Comparison of ENCODE assay signal across 1 cellular context in the genomic region with DNA sequence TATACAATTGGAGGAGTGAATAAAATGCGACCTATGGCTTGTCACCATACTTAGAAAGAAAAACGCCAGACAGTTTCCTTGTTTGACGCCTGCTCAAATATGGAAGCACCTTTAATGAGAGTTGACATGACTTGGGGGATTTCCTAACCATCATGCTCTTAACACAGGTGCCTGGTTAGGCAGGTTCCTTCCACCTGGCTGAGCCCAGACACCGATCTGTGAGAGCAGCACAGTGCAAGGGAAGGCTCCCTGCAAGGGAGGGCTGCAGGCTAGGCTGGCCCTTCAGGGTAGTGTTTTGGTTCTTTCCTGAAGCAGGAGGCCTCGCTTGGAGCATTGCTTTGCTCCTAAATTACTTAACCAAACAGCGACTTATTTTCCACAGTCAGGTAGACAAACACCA.
TF ChIP-seq lines count a peak whose summit lies in the region.

No MANE protein-coding gene starts in this region.

TF ChIP-seq in HepG2, 621 proteins besides CTCF, POLR2A, EP300 and RAD21:
- TF ChIP-seq, protein P1, sequence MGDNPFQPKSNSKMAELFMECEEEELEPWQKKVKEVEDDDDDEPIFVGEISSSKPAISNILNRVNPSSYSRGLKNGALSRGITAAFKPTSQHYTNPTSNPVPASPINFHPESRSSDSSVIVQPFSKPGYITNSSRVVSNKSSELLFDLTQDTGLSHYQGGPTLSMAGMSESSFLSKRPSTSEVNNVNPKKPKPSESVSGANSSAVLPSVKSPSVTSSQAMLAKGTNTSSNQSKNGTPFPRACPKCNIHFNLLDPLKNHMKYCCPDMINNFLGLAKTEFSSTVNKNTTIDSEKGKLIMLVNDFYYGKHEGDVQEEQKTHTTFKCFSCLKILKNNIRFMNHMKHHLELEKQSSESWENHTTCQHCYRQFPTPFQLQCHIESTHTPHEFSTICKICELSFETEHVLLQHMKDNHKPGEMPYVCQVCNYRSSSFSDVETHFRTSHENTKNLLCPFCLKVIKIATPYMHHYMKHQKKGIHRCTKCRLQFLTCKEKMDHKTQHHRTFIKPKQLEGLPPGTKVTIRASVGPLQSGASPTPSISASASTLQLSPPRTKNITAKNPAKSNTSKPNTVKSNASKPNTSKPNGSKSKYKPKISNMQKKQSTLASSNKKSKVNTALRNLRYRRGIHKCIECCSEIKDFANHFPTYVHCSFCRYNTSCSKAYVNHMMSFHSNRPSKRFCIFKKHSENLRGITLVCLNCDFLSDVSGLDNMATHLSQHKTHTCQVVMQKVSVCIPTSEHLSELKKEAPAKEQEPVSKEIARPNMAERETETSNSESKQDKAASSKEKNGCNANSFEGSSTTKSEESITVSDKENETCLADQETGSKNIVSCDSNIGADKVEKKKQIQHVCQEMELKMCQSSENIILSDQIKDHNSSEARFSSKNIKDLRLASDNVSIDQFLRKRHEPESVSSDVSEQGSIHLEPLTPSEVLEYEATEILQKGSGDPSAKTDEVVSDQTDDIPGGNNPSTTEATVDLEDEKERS (CRISPR knock-in tag; IDR thresholded peaks at IDR 0.05), result no peak
- TF ChIP-seq ZNF83 (CRISPR knock-in tag; IDR thresholded peaks at IDR 0.05; ENCODE audit: borderline replicate concordance) (no peak), ZNF619 (CRISPR knock-in tag; IDR thresholded peaks at IDR 0.05) (no peak), CEBPB (IDR thresholded peaks at IDR 0.05; ENCODE audit: borderline replicate concordance, low read depth, low read length) (no peak), FOSL2 (CRISPR knock-in tag; IDR thresholded peaks at IDR 0.05) (no peak), ZNF747 (CRISPR knock-in tag; IDR thresholded peaks at IDR 0.05; ENCODE audit: borderline replicate concordance) (no peak), ZBTB2 (CRISPR knock-in tag; IDR thresholded peaks at IDR 0.05; ENCODE audit: low read depth) (no peak), TEAD3 (CRISPR knock-in tag; optimal IDR thresholded peaks at IDR 0.05; ENCODE audit: borderline replicate concordance) (no peak), NFYB (CRISPR knock-in tag; IDR thresholded peaks at IDR 0.05) (no peak), ZNF672 (CRISPR knock-in tag; IDR thresholded peaks at IDR 0.05) (no peak), ZNF441 (CRISPR knock-in tag; IDR thresholded peaks at IDR 0.05; ENCODE audit: borderline replicate concordance) (no peak), ZBTB38 (CRISPR knock-in tag; IDR thresholded peaks at IDR 0.05) (no peak), NCOA5 (CRISPR knock-in tag; IDR thresholded peaks at IDR 0.05) (no peak)
